24 cellular contexts compared by ENCODE assay signal in genomic region chr7:1607686-1608085, GRCh38. TPM values are rescaled to one million over a fixed set of nuclear protein-coding genes. Genes with fewer than 3 reads are reported as not detected.
"Had no signal": no experiment of that assay in that cellular context is flagged by ENCODE, and none has a peak within 500 bp of the region (broad histone marks: within the 10 kb centered on the region; RNA-seq: fewer than 3 reads in every experiment).

No MANE protein-coding gene starts in this region.

- DNase-seq: activated CD4-positive, alpha-beta T cell treated with anti-CD3 and anti-CD28 coated beads, Interleukin-2, amount 50 U/mL, for 4 hours; activated naive CD4-positive, alpha-beta T cell; activated naive CD8-positive, alpha-beta T cell treated with anti-CD3 and anti-CD28 coated beads for 36 hours; amygdala; effector CD8-positive, alpha-beta T cell; left cardiac atrium; lower lobe of right lung; nucleus accumbens; retina; stimulated activated naive CD8-positive, alpha-beta T cell treated with anti-CD3 and anti-CD28 coated beads, Interleukin-15, amount 100 ng/mL, for 72 hours; T-helper 2 cell; transverse colon had no signal

- H3K27ac ChIP-seq: cardiac muscle cell, esophagus muscularis mucosa, gastroesophageal sphincter, heart left ventricle, lower lobe of right lung, suprapubic skin, transverse colon, vagina, VCaP had no signal

- H3K9me3 ChIP-seq: esophagus muscularis mucosa, gastroesophageal sphincter, heart left ventricle, lower lobe of right lung, suprapubic skin, transverse colon, vagina had no signal

- H3K4me3 Mint-ChIP-seq: activated naive CD8-positive, alpha-beta T cell treated with anti-CD3 and anti-CD28 coated beads for 36 hours; dendritic cell treated with granulocyte-macrophage colony-stimulating factor and Interleukin-4, amounts not matched to agents 40 ng/mL and 50 ng/mL, for 4 days; natural killer cell treated with Interleukin-12 subunit alpha and Interleukin-12 subunit beta and Interleukin-15 and Interleukin-18, amount 100 ng/mL, for 72 hours; stimulated activated naive CD8-positive, alpha-beta T cell treated with anti-CD3 and anti-CD28 coated beads, Interleukin-15, amount 100 ng/mL, for 72 hours had no signal

- H3K4me1 ChIP-seq: esophagus muscularis mucosa, gastroesophageal sphincter, heart left ventricle, lower lobe of right lung, suprapubic skin, transverse colon, vagina had no signal

- H3K4me3 ChIP-seq: cardiac muscle cell, esophagus muscularis mucosa, gastroesophageal sphincter, heart left ventricle, lower lobe of right lung, suprapubic skin, transverse colon, vagina had no signal

- H3K4me1 Mint-ChIP-seq: activated naive CD8-positive, alpha-beta T cell treated with anti-CD3 and anti-CD28 coated beads for 36 hours; stimulated activated naive CD8-positive, alpha-beta T cell treated with anti-CD3 and anti-CD28 coated beads, Interleukin-15, amount 100 ng/mL, for 72 hours had no signal

- H3K27ac Mint-ChIP-seq: activated naive CD8-positive, alpha-beta T cell treated with anti-CD3 and anti-CD28 coated beads for 36 hours; dendritic cell treated with granulocyte-macrophage colony-stimulating factor and Interleukin-4, amounts not matched to agents 40 ng/mL and 50 ng/mL, for 4 days; natural killer cell treated with Interleukin-12 subunit alpha and Interleukin-12 subunit beta and Interleukin-15 and Interleukin-18, amount 100 ng/mL, for 72 hours had no signal

- H3K27me3 ChIP-seq: cardiac muscle cell, vagina had no signal

- H3K36me3 Mint-ChIP-seq: activated naive CD8-positive, alpha-beta T cell treated with anti-CD3 and anti-CD28 coated beads for 36 hours; natural killer cell treated with Interleukin-12 subunit alpha and Interleukin-12 subunit beta and Interleukin-15 and Interleukin-18, amount 100 ng/mL, for 72 hours had no signal

- FAIRE-seq: endothelial cell of umbilical vein had no signal

- H3K9me3 Mint-ChIP-seq: activated naive CD8-positive, alpha-beta T cell treated with anti-CD3 and anti-CD28 coated beads for 36 hours; dendritic cell treated with granulocyte-macrophage colony-stimulating factor and Interleukin-4, amounts not matched to agents 40 ng/mL and 50 ng/mL, for 4 days; natural killer cell treated with Interleukin-12 subunit alpha and Interleukin-12 subunit beta and Interleukin-15 and Interleukin-18, amount 100 ng/mL, for 72 hours; stimulated activated naive CD8-positive, alpha-beta T cell treated with anti-CD3 and anti-CD28 coated beads, Interleukin-15, amount 100 ng/mL, for 72 hours had no signal

- ATAC-seq: gastroesophageal sphincter; heart left ventricle; left cardiac atrium; natural killer cell treated with Interleukin-12 subunit alpha and Interleukin-12 subunit beta and Interleukin-15 and Interleukin-18, amount 100 ng/mL, for 72 hours; stimulated activated naive CD8-positive, alpha-beta T cell treated with anti-CD3 and anti-CD28 coated beads, Interleukin-15, amount 100 ng/mL, for 72 hours had no signal

- H3K36me3 ChIP-seq: cardiac muscle cell, esophagus muscularis mucosa, gastroesophageal sphincter, heart left ventricle, lower lobe of right lung, suprapubic skin, transverse colon, vagina had no signal

RNA-seq across cellular contexts. Expression of gene TMEM184A, which starts 51.7 kb away (rescaled TPM):
- total RNA-seq: activated CD8-positive, alpha-beta memory T cell treated with anti-CD3 and anti-CD28 coated beads for 36 hours; endothelial cell of umbilical vein; natural killer cell treated with Interleukin-12 subunit alpha and Interleukin-12 subunit beta and Interleukin-15 and Interleukin-18, amount 100 ng/mL, for 72 hours; posterior vena cava had no signal
